Comparison of ENCODE assay signal across 27 cellular contexts in genomic region chr7:141268614-141269013, GRCh38.
"Had no signal": no experiment of that assay in that cellular context is flagged by ENCODE, and none has a peak within 500 bp of the region (broad histone marks: within the 10 kb centered on the region; RNA-seq: fewer than 3 reads in every experiment).

No MANE protein-coding gene starts in this region.

- H3K9me3 ChIP-seq: gastrocnemius medialis, left ventricle myocardium inferior, mucosa of descending colon, thoracic aorta had no signal

- H3K4me3 ChIP-seq: gastrocnemius medialis, left ventricle myocardium inferior, mucosa of descending colon, thoracic aorta had no signal

- H3K27me3 ChIP-seq: brain microvascular endothelial cell, gastrocnemius medialis had no signal

- ATAC-seq: effector memory CD8-positive, alpha-beta T cell; gastrocnemius medialis; mucosa of descending colon; right cardiac atrium; stimulated activated naive CD8-positive, alpha-beta T cell treated with anti-CD3 and anti-CD28 coated beads, Interleukin-15, Interleukin-2, amounts not matched to agents 100 U/mL and 50 U/mL, for 24 hours had no signal

- H3K36me3 ChIP-seq: brain microvascular endothelial cell, gastrocnemius medialis, left ventricle myocardium inferior, thoracic aorta had no signal

- FAIRE-seq: astrocyte, urothelium cell line had no signal

- H3K27ac ChIP-seq: brain microvascular endothelial cell, gastrocnemius medialis, left ventricle myocardium inferior, thoracic aorta had no signal

- DNase-seq: activated CD4-positive, alpha-beta T cell treated with anti-CD3 and anti-CD28 coated beads for 4 hours; activated CD4-positive, alpha-beta T cell treated with anti-CD3 and anti-CD28 coated beads, Interleukin-2, amount 50 U/mL, for 4 hours; activated CD4-positive, CD25-positive, alpha-beta regulatory T cell; activated CD8-positive, alpha-beta memory T cell treated with anti-CD3 and anti-CD28 coated beads for 24 hours; activated CD8-positive, alpha-beta memory T cell treated with anti-CD3 and anti-CD28 coated beads, Interleukin-2, amount 50 U/mL, for 4 hours; activated gamma-delta T cell treated with Interleukin-2 at 50 U/mL for 16 hours; activated naive CD4-positive, alpha-beta T cell treated with anti-CD3 and anti-CD28 coated beads, Interleukin-2, amount 50 U/mL, for 16 hours; activated T-cell treated with anti-CD3 and anti-CD28 coated beads, Interleukin-2, amount 50 U/mL, for 24 hours; amniotic stem cell; brain microvascular endothelial cell; cortex of kidney; effector memory CD8-positive, alpha-beta T cell; erythroblast; gastrocnemius medialis; glutamatergic neuron; islet precursor cell; left ventricle myocardium inferior; mucosa of descending colon; posterior cingulate gyrus; right cardiac atrium; stimulated activated CD4-positive, alpha-beta T cell treated with anti-CD3 and anti-CD28 coated beads, Interleukin-12 subunit alpha, Interleukin-12 subunit beta, amount 100 ng/mL, for 4 hours; stimulated activated CD4-positive, alpha-beta T cell treated with anti-CD3 and anti-CD28 coated beads, Interleukin-4, amount 100 ng/mL, for 1 hour; stimulated activated naive CD8-positive, alpha-beta T cell treated with anti-CD3 and anti-CD28 coated beads, Interleukin-15, Interleukin-2, amounts not matched to agents 100 U/mL and 50 U/mL, for 24 hours; trophoblast cell had no signal
